In genomic region chr13:85417807-85418206, GRCh38 we compare ENCODE assay signal across 18 cellular contexts.
DNase-seq lines count a peak whose midpoint lies in the region; ATAC-seq, FAIRE-seq and TF ChIP-seq lines count a peak whose summit lies in the region.
"Had no signal": no experiment of that assay in that cellular context is flagged by ENCODE, and none has a peak within 500 bp of the region (broad histone marks: within the 10 kb centered on the region; RNA-seq: fewer than 3 reads in every experiment).

No MANE protein-coding gene starts in this region.

- ATAC-seq in GM12878, result peak; percentile 76
- no peak for ATAC-seq in GM18870 (IDR thresholded peaks at IDR 0.05; ENCODE audit: unreplicated experiment)
- ATAC-seq in HG03108 (IDR thresholded peaks at IDR 0.05; ENCODE audit: unreplicated experiment), result no peak

- in situ Hi-C loops in GM12878 (cut with MboI), result no loop called here

- H3K27ac ChIP-seq in OCI-LY3 (ENCODE audit: low read length) (no peak overlapping the region), GM12878 (ENCODE audit: control insufficient read depth, insufficient read depth) (no peak overlapping the region)
- H3K27ac ChIP-seq: BLaER1 had no signal

- SMC1A ChIA-PET in GM12878 (lab: Charles Lee; ENCODE audit: uncharacterized antibody, unreplicated experiment), result interaction anchor here (1.9 kb wide), 1 partner anchor 9 kb away, joined by 6 read pairs; no protein-coding TSS in a partner anchor

- H3K9me3 ChIP-seq in OCI-LY3 (ENCODE audit: insufficient read depth, low read length) (no peaks in the 10 kb centered on the region), GM12878 (replicated peaks; ENCODE audit: control insufficient read depth, insufficient read depth, low read length) (no peaks in the 10 kb centered on the region)
- H3K9me3 ChIP-seq: BLaER1, Caco-2, HAP-1 had no signal

- RAD21 ChIA-PET in GM12878 (lab: Charles Lee; ENCODE audit: unreplicated experiment), result no interaction called here

- no peak for TF ChIP-seq EP300 in GM12878 (IDR thresholded peaks at IDR 0.05; ENCODE audit: borderline replicate concordance in 1 of 2, control insufficient read depth in 1 of 2, low read depth in 2 of 2, low read length in 2 of 2)

- TF ChIP-seq RAD21 in GM12878 (IDR thresholded peaks at IDR 0.05; ENCODE audit: insufficient read depth, low read depth, low read length), result no peak

- CTCF ChIA-PET in GM12878 (lab: Yijun Ruan, JAX), result no interaction called here

- intact Hi-C loops in GM12878 (cut with micrococcal nuclease; ENCODE audit: unreplicated experiment), result no loop called here

- H3K4me2 ChIP-seq in OCI-LY3 (ENCODE audit: low read length), result peak overlapping the region; percentile 50
- no peak overlapping the region for H3K4me2 ChIP-seq in GM12878 (ENCODE audit: control insufficient read depth, insufficient read depth)
- H3K4me2 ChIP-seq: BLaER1 had no signal

- POLR2A ChIA-PET in GM12878 (lab: Charles Lee), result no interaction called here

- H3K36me3 ChIP-seq in OCI-LY3 (replicated peaks; ENCODE audit: low read depth, low read length) (no peaks in the 10 kb centered on the region), GM12878 (ENCODE audit: control insufficient read depth in 2 of 2, insufficient read depth in 2 of 2, low read length in 1 of 2) (no peaks in the 10 kb centered on the region)
- H3K36me3 ChIP-seq: BLaER1, HAP-1 had no signal

- H3K27me3 ChIP-seq in OCI-LY3 (ENCODE audit: low read depth, low read length), result no peaks in the 10 kb centered on the region
- H3K27me3 ChIP-seq in GM12878 (replicated peaks in 1 of 2; ENCODE audit: control insufficient read depth in 2 of 2, insufficient read depth in 2 of 2, low read length in 1 of 2), result no peaks in the 10 kb centered on the region
- H3K27me3 ChIP-seq: BLaER1 had no signal

- no peak for TF ChIP-seq POLR2A in GM12878 (IDR thresholded peaks at IDR 0.05; ENCODE audit: low read depth, low read length)

- H3K9ac ChIP-seq in OCI-LY3 (ENCODE audit: low read length) (peak overlapping the region; percentile 25; the same call in 1 of the 2 replicates), GM12878 (ENCODE audit: control insufficient read depth, insufficient read depth, low read length) (no peak overlapping the region)
- H3K9ac ChIP-seq: BLaER1 had no signal

- WGBS in GM12878 (ENCODE audit: insufficient coverage, insufficient replicate concordance, low lambda C conversion rate, missing lambda C conversion rate), result 71% methylated on average over 8 of the region's 8 CpGs

- TF ChIP-seq CTCF in OCI-LY3 (IDR thresholded peaks at IDR 0.05; ENCODE audit: low read depth, low read length), result no peak
- TF ChIP-seq CTCF in GM12878 (IDR thresholded peaks at IDR 0.05 in 2 of 3, conservative IDR thresholded peaks at IDR 0.05 in 1 of 3; ENCODE audit: control insufficient read depth in 2 of 3, extremely low read depth in 1 of 3, insufficient read depth in 1 of 3, low read depth in 3 of 3, low read length in 3 of 3), result no peak

- peak overlapping the region; percentile 53 for H3K4me3 ChIP-seq in OCI-LY3 (ENCODE audit: low read length)
- no peak overlapping the region for H3K4me3 ChIP-seq in GM12878
- H3K4me3 ChIP-seq: BLaER1, HAP-1 had no signal

- no peak for FAIRE-seq in GM12878 (lab: Jason Lieb, UNC)
- FAIRE-seq: GM12891, H1 had no signal

- H3K4me1 ChIP-seq in OCI-LY3 (ENCODE audit: low read length) (peaks cover 28% of the 10 kb centered on the region), GM12878 (ENCODE audit: control insufficient read depth, insufficient read depth, low read length) (no peaks in the 10 kb centered on the region)
- H3K4me1 ChIP-seq: BLaER1, Caco-2, HAP-1 had no signal

- no peaks in the 10 kb centered on the region for H4K20me1 ChIP-seq in OCI-LY3 (ENCODE audit: insufficient read depth, low read length)
- H4K20me1 ChIP-seq in GM12878 (ENCODE audit: control insufficient read depth, insufficient read depth), result no peaks in the 10 kb centered on the region
- H4K20me1 ChIP-seq: BLaER1 had no signal

- H2AFZ ChIP-seq in OCI-LY3 (ENCODE audit: low read depth, low read length) (peak overlapping the region; percentile 54; the same call in 1 of the 2 replicates), GM12878 (ENCODE audit: control insufficient read depth, low read depth, low read length) (no peak overlapping the region)

- H3K79me2 ChIP-seq in OCI-LY3 (ENCODE audit: low read length) (no peaks in the 10 kb centered on the region), GM12878 (ENCODE audit: control insufficient read depth, insufficient read depth, low read length) (no peaks in the 10 kb centered on the region)

- DNase-seq in HT1080 (ENCODE audit: low read depth), result peak; percentile 28
- no peak for DNase-seq in GM12878 (ENCODE audit: low read depth, low spot score)
- DNase-seq in midbrain (lab: John Stamatoyannopoulos, UW), result no peak
- no peak for DNase-seq in NCI-H1105 treated with DMSO at 0.1 percent for 48 hours (lab: John Stamatoyannopoulos, UW)
- DNase-seq: AML-193; Caco-2; CD8-positive, alpha-beta memory T cell; DMS53; HFFc6; IMR-90; KBM-7 had no signal

- no TSS peak for BruUV-seq in GM12878 (replicated peaks; lab: Mats Ljungman, UMichigan)

TF ChIP-seq in GM12878, 131 proteins besides CTCF, POLR2A, EP300 and RAD21:
- TF ChIP-seq USF2 (IDR thresholded peaks at IDR 0.05; ENCODE audit: borderline replicate concordance, low read depth, low read length) (no peak), POLR2AphosphoS5 (IDR thresholded peaks at IDR 0.05; ENCODE audit: low read length) (no peak), BHLHE40 (IDR thresholded peaks at IDR 0.05; ENCODE audit: borderline replicate concordance in 1 of 2, low read depth in 2 of 2, low read length in 1 of 2) (no peak), BMI1 (IDR thresholded peaks at IDR 0.05; ENCODE audit: borderline replicate concordance) (no peak), SMARCA5 (IDR thresholded peaks at IDR 0.05) (no peak), IRF5 (IDR thresholded peaks at IDR 0.05; ENCODE audit: borderline replicate concordance) (no peak), HSF1 (IDR thresholded peaks at IDR 0.05; ENCODE audit: low read depth, low read length) (no peak), MYB (IDR thresholded peaks at IDR 0.05; ENCODE audit: borderline replicate concordance, low read depth, low read length) (no peak), MYC (IDR thresholded peaks at IDR 0.05; ENCODE audit: insufficient read depth, insufficient read length, insufficient replicate concordance, low read length, severe bottlenecking) (no peak), TCF7 (IDR thresholded peaks at IDR 0.05; ENCODE audit: borderline replicate concordance) (no peak), MEF2A (IDR thresholded peaks at IDR 0.05; ENCODE audit: insufficient read depth, low read depth, low read length) (no peak), BCL11A (IDR thresholded peaks at IDR 0.05; ENCODE audit: low read depth, low read length) (no peak), SUZ12 (IDR thresholded peaks at IDR 0.05; ENCODE audit: unreplicated experiment) (no peak), ETV6 (conservative IDR thresholded peaks at IDR 0.05 in 1 of 2, IDR thresholded peaks at IDR 0.05 in 1 of 2; ENCODE audit: borderline replicate concordance in 1 of 2, low read depth in 1 of 2) (no peak), SIX5 (IDR thresholded peaks at IDR 0.05; ENCODE audit: low read depth, low read length, severe bottlenecking) (no peak)
